In the genomic region with DNA sequence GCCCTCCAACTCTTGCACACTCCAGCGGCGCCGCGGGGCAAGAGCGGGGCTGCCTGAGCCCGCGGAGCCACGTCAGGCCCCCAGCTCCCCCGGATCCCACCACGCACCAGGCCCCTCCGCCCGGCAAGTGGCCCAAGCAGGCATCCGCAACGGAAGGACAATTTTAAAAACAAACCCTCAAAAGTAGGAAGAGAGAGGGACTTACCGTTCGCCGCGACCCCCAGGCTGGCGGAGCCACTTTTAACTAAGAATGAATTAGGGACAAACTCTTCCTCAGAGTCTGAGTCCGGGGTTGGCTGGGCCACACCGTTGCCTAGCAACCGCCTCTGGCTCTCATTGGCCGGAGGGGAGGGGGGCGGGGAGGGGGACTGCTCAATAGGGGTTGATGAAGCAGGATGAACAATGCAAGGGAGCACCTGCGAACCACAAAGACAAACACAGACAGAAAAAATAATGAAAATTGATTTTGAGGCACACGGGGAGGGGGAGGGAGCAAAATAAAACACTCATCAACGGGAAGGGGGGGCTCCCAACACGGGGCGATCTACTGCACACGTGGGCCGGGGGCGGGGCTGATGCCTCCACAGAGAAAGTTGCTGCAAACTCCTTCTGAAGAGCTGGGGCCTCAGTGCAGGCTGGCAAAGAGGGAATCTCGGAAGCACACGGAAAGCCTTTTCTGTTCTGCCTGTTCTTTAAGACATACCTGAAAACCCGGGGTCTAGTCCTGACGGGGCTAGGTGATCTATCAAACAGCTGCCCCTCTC, we compare ENCODE assay signal across 10 cellular contexts.
DNase-seq lines count a peak whose midpoint lies in the region; ATAC-seq and TF ChIP-seq lines count a peak whose summit lies in the region.
"Had no signal": no experiment of that assay in that cellular context is flagged by ENCODE, and none has a peak within 500 bp of the region (broad histone marks: within the 10 kb centered on the region; RNA-seq: fewer than 3 reads in every experiment).

No MANE protein-coding gene starts in this region.

- no peaks in the 10 kb centered on the region for H3K79me2 ChIP-seq in parathyroid adenoma

- no peaks in the 10 kb centered on the region for H3K9me3 Mint-ChIP-seq in activated T-cell treated with anti-CD3 and anti-CD28 coated beads, Interleukin-2, amount 50 U/mL, for 72 hours

- H3K27me3 Mint-ChIP-seq in activated T-cell treated with anti-CD3 and anti-CD28 coated beads, Interleukin-2, amount 50 U/mL, for 72 hours (ENCODE audit: low read depth) = peaks cover 22% of the 10 kb centered on the region

- DNase-seq in GM12865 (ENCODE audit: low read depth) = peak; percentile 9
- DNase-seq in NCI-H345 (lab: John Stamatoyannopoulos, UW) = peak; percentile 55
- no peak for DNase-seq in esophagus muscularis mucosa (ENCODE audit: extremely low spot score)
- no peak for DNase-seq in activated T-cell treated with anti-CD3 and anti-CD28 coated beads, Interleukin-2, amount 50 U/mL, for 72 hours
- no peak for DNase-seq in colonic mucosa
- DNase-seq: activated gamma-delta T cell, MG63 had no signal

- H3K27ac Mint-ChIP-seq in activated T-cell treated with anti-CD3 and anti-CD28 coated beads, Interleukin-2, amount 50 U/mL, for 72 hours = no peak overlapping the region

- H3K27me3 ChIP-seq in esophagus muscularis mucosa (peaks cover 0 to 5% (median 0%) of the 10 kb centered on the region in 4 donors), parathyroid adenoma (ENCODE audit: control insufficient read depth, insufficient read depth, low read length) (no peaks in the 10 kb centered on the region), colonic mucosa (no peaks in the 10 kb centered on the region)
- H3K27me3 ChIP-seq: MG63 had no signal

- no peaks in the 10 kb centered on the region for H3K36me3 ChIP-seq in esophagus muscularis mucosa
- no peaks in the 10 kb centered on the region for H3K36me3 ChIP-seq in parathyroid adenoma (ENCODE audit: control insufficient read depth, insufficient read depth, low read length)
- H3K36me3 ChIP-seq in colonic mucosa = no peaks in the 10 kb centered on the region
- H3K36me3 ChIP-seq: MG63 had no signal

- H3K4me2 ChIP-seq in parathyroid adenoma (ENCODE audit: low read length) = peak overlapping the region; percentile 74

- WGBS in esophagus muscularis mucosa = 13% methylated on average over 31 of the region's 36 CpGs

- ATAC-seq in activated T-cell treated with anti-CD3 and anti-CD28 coated beads, Interleukin-2, amount 50 U/mL, for 72 hours (replicated peaks in 1 of 2) = no peak
- no peak for ATAC-seq in HG03045 (IDR thresholded peaks at IDR 0.05; ENCODE audit: unreplicated experiment)
- ATAC-seq in GM21367 (IDR thresholded peaks at IDR 0.05; ENCODE audit: unreplicated experiment) = no peak

- H3K9ac ChIP-seq in parathyroid adenoma (no peak overlapping the region), colonic mucosa (ENCODE audit: low read depth in 2 of 2, low read length in 2 of 2) (no peak overlapping the region)

- TF ChIP-seq CTCF in GM12865 (IDR thresholded peaks at IDR 0.05; ENCODE audit: insufficient read depth, low read depth, low read length, missing control alignments) = no peak
- no peak for TF ChIP-seq CTCF in esophagus muscularis mucosa (IDR thresholded peaks at IDR 0.05)
- no peak for TF ChIP-seq CTCF in parathyroid adenoma (IDR thresholded peaks at IDR 0.05)
- no peak for TF ChIP-seq CTCF in colonic mucosa (IDR thresholded peaks at IDR 0.05)

- no peak for TF ChIP-seq POLR2A in esophagus muscularis mucosa (IDR thresholded peaks at IDR 0.05; ENCODE audit: low read depth)

- H3K4me3 Mint-ChIP-seq in activated T-cell treated with anti-CD3 and anti-CD28 coated beads, Interleukin-2, amount 50 U/mL, for 72 hours = no peak overlapping the region

- intact Hi-C loops in esophagus muscularis mucosa (cut with DNase I) (loop anchor here (5.0 kb wide), 1 partner anchor 315 kb away; no protein-coding TSS in a partner anchor), colonic mucosa (cut with DNase I) (loop anchor here (2.0 kb wide), 1 partner anchor 317 kb away; no protein-coding TSS in a partner anchor)

- H3K9me3 ChIP-seq in esophagus muscularis mucosa = no peaks in the 10 kb centered on the region
- H3K9me3 ChIP-seq in parathyroid adenoma (ENCODE audit: control insufficient read depth, low read length) = no peaks in the 10 kb centered on the region
- H3K9me3 ChIP-seq in colonic mucosa = no peaks in the 10 kb centered on the region
- H3K9me3 ChIP-seq: MG63 had no signal

- H3K4me3 ChIP-seq in GM12865 (ENCODE audit: low read depth, low read length) (no peak overlapping the region), esophagus muscularis mucosa (peak overlapping the region; percentile 24 to 35 (median 28)), parathyroid adenoma (ENCODE audit: low read depth, low read length) (peak overlapping the region; percentile 77), colonic mucosa (no peak overlapping the region)
- H3K4me3 ChIP-seq: MG63 had no signal

- H3K4me1 Mint-ChIP-seq in activated T-cell treated with anti-CD3 and anti-CD28 coated beads, Interleukin-2, amount 50 U/mL, for 72 hours (ENCODE audit: low read depth) = no peaks in the 10 kb centered on the region

- H2AFZ ChIP-seq in parathyroid adenoma = peak overlapping the region; percentile 79

- no peak for TF ChIP-seq EP300 in esophagus muscularis mucosa (IDR thresholded peaks at IDR 0.05)

- H3K36me3 Mint-ChIP-seq in activated T-cell treated with anti-CD3 and anti-CD28 coated beads, Interleukin-2, amount 50 U/mL, for 72 hours (ENCODE audit: insufficient read depth in 2 of 2) = no peaks in the 10 kb centered on the region

- H3K27ac ChIP-seq in esophagus muscularis mucosa (replicated peaks in 1 of 4) = no peak overlapping the region
- H3K27ac ChIP-seq in parathyroid adenoma = no peak overlapping the region
- H3K27ac ChIP-seq in colonic mucosa = no peak overlapping the region

- H3K4me1 ChIP-seq in esophagus muscularis mucosa (peaks cover 9 to 16% (median 12%) of the 10 kb centered on the region in 4 donors), parathyroid adenoma (peaks cover 2% of the 10 kb centered on the region), colonic mucosa (no peaks in the 10 kb centered on the region)

Comparison
In these comparisons a context has a peak if more than half of its experiments do, and no peak if none do; other contexts are left out.
1. DNase-seq: peak in GM12865 (single experiment) and NCI-H345 (single experiment); none in esophagus muscularis mucosa (single experiment), activated T-cell treated with anti-CD3 and anti-CD28 coated beads, Interleukin-2, amount 50 U/mL, for 72 hours (0 of 2) and colonic mucosa (single experiment).
2. H3K4me3 ChIP-seq: peak in esophagus muscularis mucosa (4 of 4) and parathyroid adenoma (single experiment); none in GM12865 (single experiment) and colonic mucosa (single experiment).